ENCODE assay signal across 1 cellular context in the genomic region with DNA sequence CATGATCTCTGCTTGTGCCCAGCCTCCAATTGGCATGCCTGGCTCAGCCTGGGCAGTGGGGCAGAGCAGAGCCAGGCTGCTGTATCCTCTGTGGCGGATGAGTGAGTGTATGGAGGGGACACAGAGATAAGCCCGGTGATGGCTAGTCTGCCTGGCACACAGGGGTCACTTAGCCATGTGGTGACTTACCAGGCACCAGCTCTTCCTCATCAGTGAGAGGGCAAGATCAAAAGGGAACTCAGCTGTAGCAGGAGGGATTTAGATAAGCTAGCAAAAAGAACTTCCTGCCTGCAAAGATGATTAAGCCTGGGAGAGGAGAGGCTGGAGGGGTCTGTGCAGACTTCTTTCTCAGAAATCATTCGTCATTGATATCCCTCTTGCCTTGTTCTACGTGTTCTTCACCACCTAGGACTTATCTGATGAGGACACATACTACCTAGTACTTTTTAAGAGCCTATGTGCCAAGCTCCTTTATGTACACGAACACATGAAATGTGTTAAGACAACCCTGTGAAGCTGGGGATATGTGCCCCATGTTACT.
TF ChIP-seq lines count a peak whose summit lies in the region.

No MANE protein-coding gene starts in this region.

TF ChIP-seq in GM23338, 12 proteins besides CTCF, POLR2A, EP300 and RAD21 (continued from another document):
- no peak for TF ChIP-seq ZNF462 (CRISPR knock-in tag; IDR thresholded peaks at IDR 0.05)
- TF ChIP-seq NANOG (IDR thresholded peaks at IDR 0.05; ENCODE audit: borderline replicate concordance) = no peak
